Comparison of ENCODE assay signal across 12 cellular contexts in genomic region chr20:62133864-62134263, GRCh38. TPM values are rescaled to one million over a fixed set of nuclear protein-coding genes. Genes with fewer than 3 reads are reported as not detected.
DNase-seq lines count a peak whose midpoint lies in the region; ATAC-seq, FAIRE-seq and TF ChIP-seq lines count a peak whose summit lies in the region.
"Had no signal": no experiment of that assay in that cellular context is flagged by ENCODE, and none has a peak within 500 bp of the region (broad histone marks: within the 10 kb centered on the region; RNA-seq: fewer than 3 reads in every experiment).

No MANE protein-coding gene starts in this region.

- TF ChIP-seq POLR2A in GM12891 (IDR thresholded peaks at IDR 0.05; ENCODE audit: low read depth, low read length), result no peak

- peaks cover 91% of the 10 kb centered on the region for H3K36me3 Mint-ChIP-seq in activated B cell treated with CpG ODN at 0.5 μM for 24 hours (ENCODE audit: low read depth)

- DNase-seq in AG09309 (ENCODE audit: low read depth) (no peak), GM12891 (ENCODE audit: insufficient read length, low spot score) (peak; percentile 50), activated B cell treated with CpG ODN at 0.5 μM for 24 hours (no peak), hepatic stellate cell (ENCODE audit: low spot score) (peak; percentile 40), DMS 273 (lab: John Stamatoyannopoulos, UW; ENCODE audit: unreplicated experiment) (no peak), cerebellar cortex (ENCODE audit: low spot score) (no peak), activated gamma-delta T cell treated with Interleukin-2 at 50 U/mL for 16 hours (no peak)
- no peak for DNase-seq in activated CD4-positive, alpha-beta T cell treated with anti-CD3 and anti-CD28 coated beads for 4 hours
- DNase-seq: activated CD4-positive, CD25-positive, alpha-beta regulatory T cell treated with anti-CD3 and anti-CD28 coated beads, Interleukin-2, amount 50 U/mL, for 72 hours; NCI-H345; sigmoid colon had no signal

- H3K27me3 Mint-ChIP-seq in activated B cell treated with CpG ODN at 0.5 μM for 24 hours, result no peaks in the 10 kb centered on the region

- TF ChIP-seq CTCF in AG09309 (IDR thresholded peaks at IDR 0.05; ENCODE audit: control insufficient read depth, insufficient read depth, low read depth, low read length, missing control alignments), result peak; percentile 16
- TF ChIP-seq CTCF in activated B cell treated with CpG ODN at 0.5 μM for 24 hours (IDR thresholded peaks at IDR 0.05), result no peak

- peaks cover 34% of the 10 kb centered on the region for H3K4me1 Mint-ChIP-seq in activated B cell treated with CpG ODN at 0.5 μM for 24 hours

- intact Hi-C loops in activated B cell treated with CpG ODN at 0.5 μM for 24 hours (cut with micrococcal nuclease), result no loop called here

- H3K4me3 ChIP-seq in AG09309 (ENCODE audit: control insufficient read depth, low read depth, low read length), result no peak overlapping the region
- H3K4me3 ChIP-seq: sigmoid colon had no signal

- H3K9me3 Mint-ChIP-seq in activated B cell treated with CpG ODN at 0.5 μM for 24 hours, result no peaks in the 10 kb centered on the region

- no peak overlapping the region for H3K4me3 Mint-ChIP-seq in activated B cell treated with CpG ODN at 0.5 μM for 24 hours

- CTCF ChIA-PET in activated B cell treated with CpG ODN at 0.5 μM for 24 hours (lab: Charles Lee), result interaction anchor here (1.2 kb wide), 1 partner anchor 122 kb away, joined by 3 read pairs; no protein-coding TSS in a partner anchor

- POLR2A ChIA-PET in activated B cell treated with CpG ODN at 0.5 μM for 24 hours (lab: Charles Lee), result interaction anchor here (0.6 kb wide), 1 partner anchor 9 kb away, joined by 3 read pairs; the partner anchor contains the start of genes PSMA7 and SS18L1

- no peak for ATAC-seq in activated B cell treated with CpG ODN at 0.5 μM for 24 hours (ENCODE audit: low read depth)

- peak overlapping the region; percentile 37 for H3K27ac Mint-ChIP-seq in activated B cell treated with CpG ODN at 0.5 μM for 24 hours

- no peak for FAIRE-seq in GM12891 (lab: Jason Lieb, UNC)
- FAIRE-seq: bronchial epithelial cell had no signal

TF ChIP-seq in GM12891, 5 proteins besides CTCF, POLR2A, EP300 and RAD21:
- TF ChIP-seq PAX5 (IDR thresholded peaks at IDR 0.05; ENCODE audit: insufficient read depth, low read length, severe bottlenecking) (no peak), POLR2AphosphoS5 (IDR thresholded peaks at IDR 0.05; ENCODE audit: low read depth, low read length) (peak; percentile 10; the same call in 1 of the 2 replicates), POU2F2 (IDR thresholded peaks at IDR 0.05; ENCODE audit: low read depth, low read length) (no peak)

RNA-seq across cellular contexts. Expression of gene PSMA7, which starts 9.3 kb away (rescaled TPM):
- 269 TPM for polyA plus RNA-seq in GM12891 (2012; ENCODE audit: low read depth, missing spikeins)
- total RNA-seq in activated B cell treated with CpG ODN at 0.5 μM for 24 hours, result 241 and 260 TPM in 2 replicates

RNA-seq across cellular contexts. Expression of gene SS18L1, which starts 9.7 kb away (rescaled TPM):
- polyA plus RNA-seq in GM12891 (2012; ENCODE audit: low read depth, missing spikeins), result 3.4 TPM
- total RNA-seq in activated B cell treated with CpG ODN at 0.5 μM for 24 hours, result 9.0 and 9.1 TPM in 2 replicates

RNA-seq across cellular contexts. Expression of gene LSM14B, which starts 11.6 kb away (rescaled TPM):
- 23.3 TPM for polyA plus RNA-seq in GM12891 (2012; ENCODE audit: low read depth, missing spikeins)
- total RNA-seq in activated B cell treated with CpG ODN at 0.5 μM for 24 hours, result 35.4 and 36.4 TPM in 2 replicates

RNA-seq across cellular contexts. Expression of gene MTG2, which starts 49.0 kb away (rescaled TPM):
- polyA plus RNA-seq in GM12891 (2012; ENCODE audit: low read depth, missing spikeins), result 19.5 TPM
- 40.8 and 46.8 TPM in 2 replicates for total RNA-seq in activated B cell treated with CpG ODN at 0.5 μM for 24 hours

Comparison
In these comparisons a context has a peak if more than half of its experiments do, and no peak if none do; other contexts are left out.
1. DNase-seq: peak in GM12891 (single experiment) and hepatic stellate cell (single experiment); none in AG09309 (single experiment), activated B cell treated with CpG ODN at 0.5 μM for 24 hours (single experiment), DMS 273 (single experiment), cerebellar cortex (single experiment), activated CD4-positive, alpha-beta T cell treated with anti-CD3 and anti-CD28 coated beads for 4 hours (0 of 2) and activated gamma-delta T cell treated with Interleukin-2 at 50 U/mL for 16 hours (single experiment).